8 cellular contexts compared by ENCODE assay signal in genomic region chr16:19502395-19503131, GRCh38. TPM values are rescaled to one million over a fixed set of nuclear protein-coding genes. Genes with fewer than 3 reads are reported as not detected.
DNase-seq lines count a peak whose midpoint lies in the region; ATAC-seq and TF ChIP-seq lines count a peak whose summit lies in the region.

No MANE protein-coding gene starts in this region.

- no peaks in the 10 kb centered on the region for H3K9me2 ChIP-seq in SU-DHL-6 (replicated peaks; ENCODE audit: insufficient read depth, low read length)

- H3K27ac ChIP-seq in SU-DHL-6 (ENCODE audit: low read depth, low read length) = no peak overlapping the region
- H3K27ac ChIP-seq in right cardiac atrium (ENCODE audit: low read length) = no peak overlapping the region

- no peaks in the 10 kb centered on the region for H3K79me2 ChIP-seq in SU-DHL-6 (ENCODE audit: insufficient read depth, low read length)

- H3K27me3 ChIP-seq in SU-DHL-6 (ENCODE audit: low read length) (no peaks in the 10 kb centered on the region), adipocyte (replicated peaks; ENCODE audit: control insufficient read depth, insufficient read depth, low read length) (no peaks in the 10 kb centered on the region), right cardiac atrium (ENCODE audit: control insufficient read depth, insufficient read depth) (no peaks in the 10 kb centered on the region)

- H3F3A ChIP-seq in SU-DHL-6 (ENCODE audit: insufficient read depth) = no peaks in the 10 kb centered on the region

- no peak overlapping the region for H2AFZ ChIP-seq in SU-DHL-6 (ENCODE audit: low read depth, low read length, severe bottlenecking)

- peak; percentile 72 for DNase-seq in EL
- DNase-seq in NB4 (ENCODE audit: low read depth) = peak; percentile 79
- peak; percentile 82 for DNase-seq in adipocyte (ENCODE audit: low read depth)
- DNase-seq in right cardiac atrium = peak in 2 of 3 donors; percentile 76 to 84
- peak; percentile 85 for DNase-seq in sciatic nerve (ENCODE audit: low spot score)
- DNase-seq in cortex of kidney (lab: John Stamatoyannopoulos, UW) = no peak

- WGBS in right cardiac atrium = 92% methylated on average over 3 of the region's 3 CpGs

- TF ChIP-seq POLR2A in NB4 (IDR thresholded peaks at IDR 0.05; ENCODE audit: extremely low read depth, insufficient read length) = no peak

- ATAC-seq in right cardiac atrium = peak; percentile 60 to 68
- peak; percentile 72 for ATAC-seq in sciatic nerve
- no peak for ATAC-seq in GM19023 (IDR thresholded peaks at IDR 0.05; ENCODE audit: unreplicated experiment)

- H4K20me1 ChIP-seq in SU-DHL-6 (ENCODE audit: low read depth, low read length) = no peaks in the 10 kb centered on the region

- H3K4me3 ChIP-seq in NB4 (ENCODE audit: low read depth, low read length) (no peak overlapping the region), SU-DHL-6 (ENCODE audit: insufficient read depth, low read length, poor library complexity, severe bottlenecking) (no peak overlapping the region), adipocyte (ENCODE audit: low read length) (no peak overlapping the region), right cardiac atrium (ENCODE audit: low read length) (no peak overlapping the region)

- H3K4me1 ChIP-seq in adipocyte (ENCODE audit: control insufficient read depth, insufficient read depth, low read length) (peaks cover 10% of the 10 kb centered on the region), right cardiac atrium (ENCODE audit: control insufficient read depth, insufficient read depth, low read length) (no peaks in the 10 kb centered on the region)

- peak; percentile 73 for TF ChIP-seq CTCF in NB4 (IDR thresholded peaks at IDR 0.05; ENCODE audit: low read depth, low read length)
- TF ChIP-seq CTCF in SU-DHL-6 (IDR thresholded peaks at IDR 0.05; ENCODE audit: insufficient read depth, low read length, poor library complexity, severe bottlenecking) = peak; percentile 65

- intact Hi-C loops in right cardiac atrium (cut with DNase I) (loop anchor here (5.0 to 10.0 kb wide), 3 partner anchors 408 to 418 kb away; no protein-coding TSS in a partner anchor), sciatic nerve (cut with DNase I) (loop anchor here (2.0 to 10.0 kb wide), 2 partner anchors 114 to 418 kb away; no protein-coding TSS in a partner anchor)

- H3K9ac ChIP-seq in SU-DHL-6 (ENCODE audit: low read length) (no peak overlapping the region), adipocyte (ENCODE audit: low read length) (no peak overlapping the region)

- peaks cover 21% of the 10 kb centered on the region for H3K36me3 ChIP-seq in SU-DHL-6 (ENCODE audit: low read length)
- peaks cover 75% of the 10 kb centered on the region for H3K36me3 ChIP-seq in adipocyte (ENCODE audit: control insufficient read depth, insufficient read depth, low read length, severe bottlenecking)

- H3K4me2 ChIP-seq in SU-DHL-6 (ENCODE audit: low read depth, low read length, poor library complexity, severe bottlenecking) = no peak overlapping the region

- H3K9me3 ChIP-seq in SU-DHL-6 (ENCODE audit: insufficient read depth, low read length) = no peaks in the 10 kb centered on the region
- H3K9me3 ChIP-seq in adipocyte (ENCODE audit: control insufficient read depth, low read length) = no peaks in the 10 kb centered on the region
- no peaks in the 10 kb centered on the region for H3K9me3 ChIP-seq in right cardiac atrium (ENCODE audit: control insufficient read depth, low read length)

RNA-seq across cellular contexts. Expression of gene GDE1, which starts 19.3 kb away (rescaled TPM):
- total RNA-seq in right cardiac atrium = 100 to 1,000 TPM; 103 to 121 (median 106) TPM
- polyA plus RNA-seq in right cardiac atrium = 72.9 TPM
- total RNA-seq in sciatic nerve = 43.2 TPM

RNA-seq across cellular contexts. Expression of gene CCP110, which starts 21.2 kb away (rescaled TPM):
- total RNA-seq in right cardiac atrium (10 to 100 TPM in 3 of 4 donors, 1 to 10 TPM in 1; 9.9 to 13.2 (median 10.3) TPM), sciatic nerve (32.3 TPM)
- polyA plus RNA-seq in right cardiac atrium = 3.9 TPM

RNA-seq across cellular contexts. Expression of gene VPS35L, which starts 52.9 kb away (rescaled TPM):
- total RNA-seq in right cardiac atrium = 10 to 100 TPM; 31.5 to 40.1 (median 33.9) TPM
- polyA plus RNA-seq in right cardiac atrium = 19.8 TPM
- 61.4 TPM for total RNA-seq in sciatic nerve
